In genomic region chr1:2342384-2343022, GRCh38 we compare ENCODE assay signal across 30 cellular contexts.
"Had no signal": no experiment of that assay in that cellular context is flagged by ENCODE, and none has a peak within 500 bp of the region (broad histone marks: within the 10 kb centered on the region; RNA-seq: fewer than 3 reads in every experiment).

No MANE protein-coding gene starts in this region.

- H3K4me3 ChIP-seq: colonic mucosa, dorsolateral prefrontal cortex, gastrocnemius medialis, left lung, sigmoid colon, stomach, thyroid gland, upper lobe of left lung, vagina had no signal

- H3K79me2 ChIP-seq: parathyroid adenoma had no signal

- H3K4me1 Mint-ChIP-seq: activated CD4-positive, alpha-beta T cell treated with anti-CD3 and anti-CD28 coated beads for 36 hours; neural crest cell; stimulated activated memory B cell treated with anti-CD40 and anti-IgM and Interleukin-4, amounts not matched to agents 10 μg/mL and 1 μg/mL and 100 μg/mL, for 72 hours had no signal

- H3K36me3 Mint-ChIP-seq: activated naive CD4-positive, alpha-beta T cell treated with anti-CD3 and anti-CD28 coated beads, Interleukin-2, amount 50 U/mL, for 72 hours; naive B cell; stimulated activated memory B cell treated with anti-CD40 and anti-IgM and Interleukin-4, amounts not matched to agents 10 μg/mL and 1 μg/mL and 100 μg/mL, for 72 hours had no signal

- H2AFZ ChIP-seq: parathyroid adenoma had no signal

- H3K9me3 Mint-ChIP-seq: activated naive CD4-positive, alpha-beta T cell treated with anti-CD3 and anti-CD28 coated beads, Interleukin-2, amount 50 U/mL, for 72 hours; activated T-cell treated with anti-CD3 and anti-CD28 coated beads, Interleukin-2, amount 50 U/mL, for 72 hours; naive B cell; neural crest cell; stimulated activated memory B cell treated with anti-CD40 and anti-IgM and Interleukin-4, amounts not matched to agents 10 μg/mL and 1 μg/mL and 100 μg/mL, for 72 hours had no signal

- H3K9me3 ChIP-seq: colonic mucosa, gastrocnemius medialis, left lung, sigmoid colon, stomach, thyroid gland, upper lobe of left lung, vagina had no signal

- H3K36me3 ChIP-seq: colonic mucosa, gastrocnemius medialis, left lung, sigmoid colon, stomach, thyroid gland, upper lobe of left lung, vagina had no signal

- DNase-seq: activated CD4-positive, alpha-beta T cell treated with anti-CD3 and anti-CD28 coated beads for 36 hours; activated CD4-positive, alpha-beta T cell treated with anti-CD3 and anti-CD28 coated beads, Interleukin-2, amount 50 U/mL, for 4 hours; activated CD4-positive, CD25-positive, alpha-beta regulatory T cell; activated naive CD4-positive, alpha-beta T cell; activated T-cell treated with anti-CD3 and anti-CD28 coated beads for 4 hours; activated T-cell treated with anti-CD3 and anti-CD28 coated beads, Interleukin-2, amount 50 U/mL, for 72 hours; cerebellar nuclear complex; colonic mucosa; effector memory CD4-positive, alpha-beta T cell; gastrocnemius medialis; kidney glomerular epithelial cell; mammary epithelial cell; naive B cell; occipital lobe; sigmoid colon; small intestine; stimulated activated CD4-positive, alpha-beta T cell treated with anti-CD3 and anti-CD28 coated beads, Interleukin-1b, Interleukin-23, amount 100 ng/mL, for 48 hours; stimulated activated CD4-positive, alpha-beta T cell treated with anti-CD3 and anti-CD28 coated beads, Interleukin-4, amount 100 ng/mL, for 4 hours; stimulated activated CD8-positive, alpha-beta memory T cell treated with anti-CD3 and anti-CD28 coated beads, Interleukin-4, amount 100 ng/mL, for 48 hours; stomach; T-helper 2 cell; thyroid gland had no signal

- H3K27me3 Mint-ChIP-seq: activated CD4-positive, alpha-beta T cell treated with anti-CD3 and anti-CD28 coated beads for 36 hours; naive B cell; stimulated activated memory B cell treated with anti-CD40 and anti-IgM and Interleukin-4, amounts not matched to agents 10 μg/mL and 1 μg/mL and 100 μg/mL, for 72 hours had no signal

- H3K4me3 Mint-ChIP-seq: activated CD4-positive, alpha-beta T cell treated with anti-CD3 and anti-CD28 coated beads for 36 hours; activated T-cell treated with anti-CD3 and anti-CD28 coated beads, Interleukin-2, amount 50 U/mL, for 72 hours; naive B cell; neural crest cell; stimulated activated memory B cell treated with anti-CD40 and anti-IgM and Interleukin-4, amounts not matched to agents 10 μg/mL and 1 μg/mL and 100 μg/mL, for 72 hours had no signal

- H3K27ac Mint-ChIP-seq: activated CD4-positive, alpha-beta T cell treated with anti-CD3 and anti-CD28 coated beads for 36 hours; activated naive CD4-positive, alpha-beta T cell treated with anti-CD3 and anti-CD28 coated beads, Interleukin-2, amount 50 U/mL, for 72 hours; activated T-cell treated with anti-CD3 and anti-CD28 coated beads, Interleukin-2, amount 50 U/mL, for 72 hours; naive B cell; stimulated activated memory B cell treated with anti-CD40 and anti-IgM and Interleukin-4, amounts not matched to agents 10 μg/mL and 1 μg/mL and 100 μg/mL, for 72 hours had no signal

- H3K4me1 ChIP-seq: colonic mucosa, gastrocnemius medialis, left lung, parathyroid adenoma, sigmoid colon, stomach, thyroid gland, upper lobe of left lung, vagina had no signal

- H3K27ac ChIP-seq: colonic mucosa, dorsolateral prefrontal cortex, gastrocnemius medialis, left lung, parathyroid adenoma, sigmoid colon, stomach, thyroid gland, upper lobe of left lung, vagina had no signal

- ATAC-seq: activated CD4-positive, alpha-beta T cell treated with anti-CD3 and anti-CD28 coated beads for 36 hours; activated naive CD4-positive, alpha-beta T cell treated with anti-CD3 and anti-CD28 coated beads, Interleukin-2, amount 50 U/mL, for 72 hours; activated T-cell treated with anti-CD3 and anti-CD28 coated beads, Interleukin-2, amount 50 U/mL, for 72 hours; gastrocnemius medialis; left lung had no signal

- H3K27me3 ChIP-seq: colonic mucosa, dorsolateral prefrontal cortex, gastrocnemius medialis, left lung, sigmoid colon, stomach, thyroid gland, upper lobe of left lung, vagina had no signal
